ENCODE assay signal across 8 cellular contexts in genomic region chr6:142302427-142303190, GRCh38. TPM values are rescaled to one million over a fixed set of nuclear protein-coding genes. Genes with fewer than 3 reads are reported as not detected.
DNase-seq lines count a peak whose midpoint lies in the region; ATAC-seq and TF ChIP-seq lines count a peak whose summit lies in the region.

No MANE protein-coding gene starts in this region.

- H3K27ac Mint-ChIP-seq in activated CD4-positive, alpha-beta T cell treated with anti-CD3 and anti-CD28 coated beads, Interleukin-2, amount 10 ng/mL, durations not matched to agents 24 days and 14 days, result no peak overlapping the region

- H3K4me1 ChIP-seq in ascending aorta, result peaks cover 0 to 4% of the 10 kb centered on the region in 2 donors
- peaks cover 4% of the 10 kb centered on the region for H3K4me1 ChIP-seq in thymus (ENCODE audit: control insufficient read depth, insufficient read depth, low read length)

- H3K9me3 ChIP-seq in ascending aorta (no peaks in the 10 kb centered on the region), thymus (ENCODE audit: control insufficient read depth) (peaks cover 1% of the 10 kb centered on the region)

- 72% methylated on average over 19 of the region's 19 CpGs for WGBS in thymus

- peaks cover 6% of the 10 kb centered on the region for H3K4me1 Mint-ChIP-seq in activated CD4-positive, alpha-beta T cell treated with anti-CD3 and anti-CD28 coated beads, Interleukin-2, amount 10 ng/mL, durations not matched to agents 24 days and 14 days

- H3K36me3 ChIP-seq in ascending aorta, result no peaks in the 10 kb centered on the region
- no peaks in the 10 kb centered on the region for H3K36me3 ChIP-seq in thymus (ENCODE audit: control insufficient read depth, insufficient read depth)

- H3K4me3 Mint-ChIP-seq in activated CD4-positive, alpha-beta T cell treated with anti-CD3 and anti-CD28 coated beads, Interleukin-2, amount 10 ng/mL, durations not matched to agents 24 days and 14 days, result peak overlapping the region; percentile 81

- intact Hi-C loops in activated CD4-positive, alpha-beta T cell treated with anti-CD3 and anti-CD28 coated beads, Interleukin-2, amount 10 ng/mL, durations not matched to agents 24 days and 14 days (cut with micrococcal nuclease), result no loop called here
- intact Hi-C loops in ascending aorta (cut with DNase I), result no loop called here

- H3K27me3 ChIP-seq in ascending aorta (no peaks in the 10 kb centered on the region), thymus (ENCODE audit: control insufficient read depth, insufficient read depth) (peaks cover 5% of the 10 kb centered on the region)

- no peak overlapping the region for H3K27ac ChIP-seq in ascending aorta
- H3K27ac ChIP-seq in thymus (ENCODE audit: low read depth), result no peak overlapping the region

- no peaks in the 10 kb centered on the region for H3K36me3 Mint-ChIP-seq in activated CD4-positive, alpha-beta T cell treated with anti-CD3 and anti-CD28 coated beads, Interleukin-2, amount 10 ng/mL, durations not matched to agents 24 days and 14 days (ENCODE audit: low read depth)

- no peak for TF ChIP-seq CTCF in ascending aorta (IDR thresholded peaks at IDR 0.05)

- ATAC-seq in GM19467 (IDR thresholded peaks at IDR 0.05; ENCODE audit: unreplicated experiment) (no peak), HG03439 (IDR thresholded peaks at IDR 0.05; ENCODE audit: unreplicated experiment) (no peak)

- no peaks in the 10 kb centered on the region for H3K9me3 Mint-ChIP-seq in activated CD4-positive, alpha-beta T cell treated with anti-CD3 and anti-CD28 coated beads, Interleukin-2, amount 10 ng/mL, durations not matched to agents 24 days and 14 days

- peak overlapping the region; percentile 53 to 69 for H3K4me3 ChIP-seq in ascending aorta
- peak overlapping the region; percentile 52 for H3K4me3 ChIP-seq in thymus (ENCODE audit: low read length)

- DNase-seq in activated CD4-positive, alpha-beta T cell treated with anti-CD3 and anti-CD28 coated beads, Interleukin-2, amount 10 ng/mL, durations not matched to agents 24 days and 14 days, result peak; percentile 46
- DNase-seq in activated CD4-positive, alpha-beta T cell treated with anti-CD3 and anti-CD28 coated beads, Interleukin-2, amount 50 U/mL, for 48 hours, result no peak
- no peak for DNase-seq in ascending aorta (ENCODE audit: low spot score in 2 of 2)
- DNase-seq in kidney glomerular epithelial cell (lab: John Stamatoyannopoulos, UW), result peak; percentile 49
- no peak for DNase-seq in MV-4-11 (lab: John Stamatoyannopoulos, UW)

- peaks cover 47% of the 10 kb centered on the region for H3K27me3 Mint-ChIP-seq in activated CD4-positive, alpha-beta T cell treated with anti-CD3 and anti-CD28 coated beads, Interleukin-2, amount 10 ng/mL, durations not matched to agents 24 days and 14 days

RNA-seq across cellular contexts. Expression of gene ADGRG6, which starts 0.8 kb away (rescaled TPM):
- total RNA-seq in activated CD4-positive, alpha-beta T cell treated with anti-CD3 and anti-CD28 coated beads, Interleukin-2, amount 10 ng/mL, durations not matched to agents 24 days and 14 days, result not detected in 2 replicates
- total RNA-seq in ascending aorta, result 7.7 TPM
- polyA plus RNA-seq in thymus, result 13.6 TPM

Comparison
In these comparisons a context has a peak if more than half of its experiments do, and no peak if none do; other contexts are left out.
1. DNase-seq: peak in activated CD4-positive, alpha-beta T cell treated with anti-CD3 and anti-CD28 coated beads, Interleukin-2, amount 10 ng/mL, durations not matched to agents 24 days and 14 days (single experiment) and kidney glomerular epithelial cell (single experiment); none in activated CD4-positive, alpha-beta T cell treated with anti-CD3 and anti-CD28 coated beads, Interleukin-2, amount 50 U/mL, for 48 hours (0 of 2), ascending aorta (0 of 2) and MV-4-11 (single experiment).